8 cellular contexts compared by ENCODE assay signal in genomic region chr18:23992119-23992940, GRCh38. TPM values are rescaled to one million over a fixed set of nuclear protein-coding genes. Genes with fewer than 3 reads are reported as not detected.
DNase-seq lines count a peak whose midpoint lies in the region; ATAC-seq, FAIRE-seq and TF ChIP-seq lines count a peak whose summit lies in the region.
"Had no signal": no experiment of that assay in that cellular context is flagged by ENCODE, and none has a peak within 500 bp of the region (broad histone marks: within the 10 kb centered on the region; RNA-seq: fewer than 3 reads in every experiment).

No MANE protein-coding gene starts in this region.

- no peaks in the 10 kb centered on the region for H3K9me3 Mint-ChIP-seq in effector memory CD8-positive, alpha-beta T cell
- H3K9me3 Mint-ChIP-seq in endothelial cell (ENCODE audit: unreplicated experiment) = no peaks in the 10 kb centered on the region

- peaks cover 42 to 64% of the 10 kb centered on the region in 2 donors for H3K4me1 Mint-ChIP-seq in effector memory CD8-positive, alpha-beta T cell (ENCODE audit: low read depth in 2 of 2)
- peaks cover 2% of the 10 kb centered on the region for H3K4me1 Mint-ChIP-seq in endothelial cell (ENCODE audit: unreplicated experiment)

- H3K36me3 Mint-ChIP-seq in effector memory CD8-positive, alpha-beta T cell (ENCODE audit: insufficient read depth) = peaks cover 35% of the 10 kb centered on the region
- H3K36me3 Mint-ChIP-seq in endothelial cell (ENCODE audit: low read depth, unreplicated experiment) = no peaks in the 10 kb centered on the region

- H3K27me3 ChIP-seq in spleen (replicated peaks in 1 of 7) = no peaks in the 10 kb centered on the region

- no peak for TF ChIP-seq CTCF in HEK293 (tag by site-specific recombination; IDR thresholded peaks at IDR 0.05)
- TF ChIP-seq CTCF in spleen (IDR thresholded peaks at IDR 0.05 in 8 of 11, conservative IDR thresholded peaks at IDR 0.05 in 3 of 11) = peak in 1 of 11 experiments; percentile 8
- TF ChIP-seq CTCF in kidney (IDR thresholded peaks at IDR 0.05; ENCODE audit: borderline replicate concordance, extremely low read depth, insufficient read depth) = no peak
- no peak for TF ChIP-seq CTCF in endothelial cell (IDR thresholded peaks at IDR 0.05; ENCODE audit: unreplicated experiment)

- POLR2A ChIA-PET in HEK293 (lab: Yijun Ruan, JAX) = no interaction called here

- H3K4me1 ChIP-seq in HEK293 (ENCODE audit: control insufficient read depth, insufficient read depth, low read length) = peaks cover 5% of the 10 kb centered on the region
- H3K4me1 ChIP-seq in spleen = peaks cover 0 to 25% (median 0%) of the 10 kb centered on the region in 6 donors
- H3K4me1 ChIP-seq in kidney (ENCODE audit: control insufficient read depth in 1 of 2, insufficient read depth in 1 of 2, low read depth in 1 of 2, low read length in 2 of 2) = no peaks in the 10 kb centered on the region

- intact Hi-C loops in spleen (cut with DNase I; ENCODE audit: low total_unique reads) (no loop called here), kidney (cut with DNase I) (no loop called here)

- CTCF ChIA-PET in HEK293 (lab: Yijun Ruan, JAX) = interaction anchor here (0.6 kb wide), 1 partner anchor 228 kb away, joined by 3 read pairs; no protein-coding TSS in a partner anchor

- H3K36me3 ChIP-seq in HEK293 (ENCODE audit: control insufficient read depth in 2 of 2, insufficient read depth in 1 of 2, low read length in 2 of 2) = no peaks in the 10 kb centered on the region
- H3K36me3 ChIP-seq in spleen = no peaks in the 10 kb centered on the region
- no peaks in the 10 kb centered on the region for H3K36me3 ChIP-seq in kidney (ENCODE audit: control insufficient read depth in 1 of 2, insufficient read depth in 2 of 2, low read length in 2 of 2)

- no peak overlapping the region for H3K9ac ChIP-seq in kidney (ENCODE audit: low read length in 2 of 2)

- H3K27me3 Mint-ChIP-seq in effector memory CD8-positive, alpha-beta T cell = no peaks in the 10 kb centered on the region
- H3K27me3 Mint-ChIP-seq in endothelial cell (ENCODE audit: unreplicated experiment) = no peaks in the 10 kb centered on the region

- H3K4me3 ChIP-seq in HEK293 (ENCODE audit: low read depth, low read length) = no peak overlapping the region
- peak overlapping the region in 2 of 8 donors; percentile 4 to 53 for H3K4me3 ChIP-seq in spleen
- no peak overlapping the region for H3K4me3 ChIP-seq in kidney (ENCODE audit: low read length in 2 of 2)

- H3K4me3 Mint-ChIP-seq in effector memory CD8-positive, alpha-beta T cell = peak overlapping the region; percentile 72 to 80
- H3K4me3 Mint-ChIP-seq in endothelial cell (ENCODE audit: unreplicated experiment) = no peak overlapping the region

- H3K9me3 ChIP-seq in HEK293 (ENCODE audit: control insufficient read depth, insufficient read depth, low read depth, low read length) (no peaks in the 10 kb centered on the region), spleen (no peaks in the 10 kb centered on the region), kidney (ENCODE audit: control insufficient read depth in 1 of 2, low read length in 2 of 2) (no peaks in the 10 kb centered on the region)

- peak; percentile 15 to 76 (median 36) for DNase-seq in T-helper 1 cell
- DNase-seq in effector memory CD8-positive, alpha-beta T cell = peak; percentile 49 to 58 (median 52)
- no peak for DNase-seq in spleen
- DNase-seq in kidney = no peak
- DNase-seq in NCI-H345 treated with DMSO at 0.1 percent for 48 hours (lab: John Stamatoyannopoulos, UW; ENCODE audit: unreplicated experiment) = no peak
- no peak for DNase-seq in endothelial cell (ENCODE audit: low spot score)

- FAIRE-seq in kidney (lab: Jason Lieb, UNC) = no peak
- FAIRE-seq: endometrium had no signal

- peak overlapping the region; percentile 95 to 97 for H3K27ac Mint-ChIP-seq in effector memory CD8-positive, alpha-beta T cell
- no peak overlapping the region for H3K27ac Mint-ChIP-seq in endothelial cell (ENCODE audit: unreplicated experiment)

- WGBS in spleen, 5 donors = 73 to 80% (median 74%) methylated on average over 7 of the region's 7 CpGs

- H3K27ac ChIP-seq in HEK293 (ENCODE audit: extremely low read depth, low read depth, low read length) = no peak overlapping the region
- peak overlapping the region; percentile 2 to 84 (median 65) for H3K27ac ChIP-seq in spleen
- peak overlapping the region in 1 of 2 donors; percentile 60 for H3K27ac ChIP-seq in kidney (ENCODE audit: low read depth in 2 of 2, low read length in 2 of 2)

- peak; percentile 91 for ATAC-seq in effector memory CD8-positive, alpha-beta T cell (replicated peaks)

- no peak for TF ChIP-seq POLR2A in spleen (IDR thresholded peaks at IDR 0.05)

TF ChIP-seq in HEK293, 187 proteins besides CTCF, POLR2A, EP300 and RAD21 (continues in another document):
- TF ChIP-seq, protein P1, sequence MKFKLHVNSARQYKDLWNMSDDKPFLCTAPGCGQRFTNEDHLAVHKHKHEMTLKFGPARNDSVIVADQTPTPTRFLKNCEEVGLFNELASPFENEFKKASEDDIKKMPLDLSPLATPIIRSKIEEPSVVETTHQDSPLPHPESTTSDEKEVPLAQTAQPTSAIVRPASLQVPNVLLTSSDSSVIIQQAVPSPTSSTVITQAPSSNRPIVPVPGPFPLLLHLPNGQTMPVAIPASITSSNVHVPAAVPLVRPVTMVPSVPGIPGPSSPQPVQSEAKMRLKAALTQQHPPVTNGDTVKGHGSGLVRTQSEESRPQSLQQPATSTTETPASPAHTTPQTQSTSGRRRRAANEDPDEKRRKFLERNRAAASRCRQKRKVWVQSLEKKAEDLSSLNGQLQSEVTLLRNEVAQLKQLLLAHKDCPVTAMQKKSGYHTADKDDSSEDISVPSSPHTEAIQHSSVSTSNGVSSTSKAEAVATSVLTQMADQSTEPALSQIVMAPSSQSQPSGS (tag by site-specific recombination; IDR thresholded peaks at IDR 0.05; ENCODE audit: low read depth) = no peak
- TF ChIP-seq GLIS1 (tag by site-specific recombination; IDR thresholded peaks at IDR 0.05) (0 out of 2 replicates have a peak, but pooled peaks have one; percentile 16), INSM2 (tag by site-specific recombination; IDR thresholded peaks at IDR 0.05) (no peak), YY2 (tag by site-specific recombination; IDR thresholded peaks at IDR 0.05) (no peak), ZSCAN18 (tag by site-specific recombination; IDR thresholded peaks at IDR 0.05) (no peak), SP3 (tag by site-specific recombination; IDR thresholded peaks at IDR 0.05) (no peak), ZNF341 (tag by site-specific recombination; IDR thresholded peaks at IDR 0.05; ENCODE audit: low read depth) (no peak), ZNF416 (tag by site-specific recombination; IDR thresholded peaks at IDR 0.05) (no peak), ZNF266 (tag by site-specific recombination; IDR thresholded peaks at IDR 0.05; ENCODE audit: low read depth) (no peak), ZNF311 (tag by site-specific recombination; IDR thresholded peaks at IDR 0.05; ENCODE audit: borderline replicate concordance) (no peak), TCF7L2 (IDR thresholded peaks at IDR 0.05; ENCODE audit: borderline replicate concordance, low read depth, low read length) (no peak)
- TF ChIP-seq, protein P2, sequence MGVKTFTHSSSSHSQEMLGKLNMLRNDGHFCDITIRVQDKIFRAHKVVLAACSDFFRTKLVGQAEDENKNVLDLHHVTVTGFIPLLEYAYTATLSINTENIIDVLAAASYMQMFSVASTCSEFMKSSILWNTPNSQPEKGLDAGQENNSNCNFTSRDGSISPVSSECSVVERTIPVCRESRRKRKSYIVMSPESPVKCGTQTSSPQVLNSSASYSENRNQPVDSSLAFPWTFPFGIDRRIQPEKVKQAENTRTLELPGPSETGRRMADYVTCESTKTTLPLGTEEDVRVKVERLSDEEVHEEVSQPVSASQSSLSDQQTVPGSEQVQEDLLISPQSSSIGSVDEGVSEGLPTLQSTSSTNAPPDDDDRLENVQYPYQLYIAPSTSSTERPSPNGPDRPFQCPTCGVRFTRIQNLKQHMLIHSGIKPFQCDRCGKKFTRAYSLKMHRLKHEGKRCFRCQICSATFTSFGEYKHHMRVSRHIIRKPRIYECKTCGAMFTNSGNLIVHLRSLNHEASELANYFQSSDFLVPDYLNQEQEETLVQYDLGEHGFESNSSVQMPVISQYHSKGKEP (tag by site-specific recombination; IDR thresholded peaks at IDR 0.05) = 0 out of 2 replicates have a peak, but pooled peaks have one; percentile 35

RNA-seq across cellular contexts. Expression of gene TTC39C, which starts 22.2 kb away (rescaled TPM):
- total RNA-seq in spleen (10 to 100 TPM; 23.2 to 52.3 (median 30.4) TPM), kidney (17.4 TPM), endothelial cell (ENCODE audit: unreplicated experiment) (14.3 TPM)
- polyA plus RNA-seq in spleen (10 to 100 TPM; 15.4 to 21.8 (median 16.6) TPM), kidney (ENCODE audit: insufficient read depth, low read depth, low replicate concordance) (2.8 TPM)

Comparison
In these comparisons a context has a peak if more than half of its experiments do, and no peak if none do; other contexts are left out.
1. DNase-seq: peak in T-helper 1 cell (5 of 5) and effector memory CD8-positive, alpha-beta T cell (3 of 3); none in spleen (single experiment), kidney (single experiment), NCI-H345 treated with DMSO at 0.1 percent for 48 hours (single experiment) and endothelial cell (single experiment).